1 cellular context compared by ENCODE assay signal in the genomic region with DNA sequence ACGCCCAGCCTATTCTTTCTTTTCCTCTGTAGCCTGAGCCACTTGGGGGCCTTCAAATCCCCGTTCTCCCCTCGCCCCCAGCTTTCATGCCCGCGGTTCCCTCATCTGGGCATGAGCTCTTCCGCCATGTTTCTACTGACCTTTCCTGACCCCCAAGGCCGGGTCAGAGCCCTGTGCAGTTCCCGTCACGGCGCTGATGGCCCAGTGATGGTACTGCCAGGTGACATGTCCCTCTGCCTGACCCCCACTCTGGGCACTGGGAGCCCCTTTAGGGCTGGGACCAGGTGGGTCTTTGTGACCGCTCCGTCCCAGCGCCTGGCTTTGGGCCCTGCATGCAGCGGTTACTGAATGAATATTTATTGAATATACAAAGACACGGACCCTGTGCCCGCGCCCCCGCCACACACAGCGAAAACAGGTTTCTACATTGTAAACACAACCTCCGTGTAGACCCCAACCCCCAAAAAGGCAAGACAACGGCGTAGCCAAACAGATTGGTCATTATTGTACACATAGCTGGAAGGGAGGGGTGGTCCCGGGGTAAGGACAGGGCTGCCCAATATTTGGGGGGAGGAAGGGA.
TF ChIP-seq lines count a peak whose summit lies in the region.

No MANE protein-coding gene starts in this region.

TF ChIP-seq in HepG2, 621 proteins besides CTCF, POLR2A, EP300 and RAD21 (continued from another document and continues in another):
- TF ChIP-seq ZNF207 (IDR thresholded peaks at IDR 0.05; ENCODE audit: borderline replicate concordance) (no peak), ZNF577 (CRISPR knock-in tag; IDR thresholded peaks at IDR 0.05; ENCODE audit: borderline replicate concordance, low read depth) (no peak), TEAD2 (CRISPR knock-in tag; IDR thresholded peaks at IDR 0.05) (no peak), ZNF460 (CRISPR knock-in tag; IDR thresholded peaks at IDR 0.05; ENCODE audit: borderline replicate concordance) (no peak), MED13 (CRISPR knock-in tag; IDR thresholded peaks at IDR 0.05) (no peak), HOXA9 (CRISPR knock-in tag; IDR thresholded peaks at IDR 0.05; ENCODE audit: borderline replicate concordance) (no peak), CBFB (CRISPR knock-in tag; IDR thresholded peaks at IDR 0.05) (no peak), ZKSCAN1 (IDR thresholded peaks at IDR 0.05; ENCODE audit: low read length) (no peak), SP140L (CRISPR knock-in tag; IDR thresholded peaks at IDR 0.05; ENCODE audit: borderline replicate concordance) (no peak), ZBTB8A (CRISPR knock-in tag; IDR thresholded peaks at IDR 0.05; ENCODE audit: borderline replicate concordance, low read depth) (no peak), MXI1 (IDR thresholded peaks at IDR 0.05; ENCODE audit: borderline replicate concordance, low read depth, low read length) (no peak), ZNF550 (CRISPR knock-in tag; IDR thresholded peaks at IDR 0.05; ENCODE audit: borderline replicate concordance) (no peak), KDM2A (CRISPR knock-in tag; IDR thresholded peaks at IDR 0.05; ENCODE audit: borderline replicate concordance, low read depth) (no peak; the same call in none of the 2 replicates), EHMT2 (IDR thresholded peaks at IDR 0.05; ENCODE audit: borderline replicate concordance, low read depth, low read length) (no peak), PHF20 (CRISPR knock-in tag; IDR thresholded peaks at IDR 0.05) (0 out of 2 replicates have a peak, but pooled peaks have one; percentile 1), RELA (CRISPR knock-in tag; IDR thresholded peaks at IDR 0.05) (no peak), NFYB (CRISPR knock-in tag; IDR thresholded peaks at IDR 0.05) (no peak), ZNF468 (CRISPR knock-in tag; IDR thresholded peaks at IDR 0.05) (no peak), PITX1 (CRISPR knock-in tag; IDR thresholded peaks at IDR 0.05) (no peak), HNRNPLL (IDR thresholded peaks at IDR 0.05; ENCODE audit: low read depth, low read length, poor library complexity, severe bottlenecking) (no peak), SRSF1 (optimal IDR thresholded peaks at IDR 0.05; ENCODE audit: low read depth, low read length) (peak; percentile 47), ERF (CRISPR knock-in tag; IDR thresholded peaks at IDR 0.05) (no peak; the same call in 1 of the 2 replicates), ARNT (IDR thresholded peaks at IDR 0.05) (no peak), SIN3A (IDR thresholded peaks at IDR 0.05; ENCODE audit: borderline replicate concordance, low read depth, low read length) (no peak), RFX1 (IDR thresholded peaks at IDR 0.05) (no peak), NONO (IDR thresholded peaks at IDR 0.05) (no peak), NONO (CRISPR knock-in tag; conservative IDR thresholded peaks at IDR 0.05) (peak; percentile 75; the same call in 1 of the 2 replicates), NR2C2 (CRISPR knock-in tag; IDR thresholded peaks at IDR 0.05; ENCODE audit: borderline replicate concordance) (no peak), ZNF3 (CRISPR knock-in tag; IDR thresholded peaks at IDR 0.05) (no peak), PHF5A (CRISPR knock-in tag; IDR thresholded peaks at IDR 0.05; ENCODE audit: low read depth, unreplicated experiment) (no peak), ZNF709 (CRISPR knock-in tag; IDR thresholded peaks at IDR 0.05) (no peak), CREM (IDR thresholded peaks at IDR 0.05) (no peak), CREM (CRISPR knock-in tag; IDR thresholded peaks at IDR 0.05) (no peak), KMT2A (CRISPR knock-in tag; IDR thresholded peaks at IDR 0.05) (no peak), ZSCAN9 (CRISPR knock-in tag; IDR thresholded peaks at IDR 0.05; ENCODE audit: borderline replicate concordance) (no peak), ZNF83 (CRISPR knock-in tag; IDR thresholded peaks at IDR 0.05; ENCODE audit: borderline replicate concordance) (no peak), SRSF4 (IDR thresholded peaks at IDR 0.05; ENCODE audit: low read depth, low read length, poor library complexity, severe bottlenecking) (no peak), IRF2 (CRISPR knock-in tag; IDR thresholded peaks at IDR 0.05) (no peak)
- TF ChIP-seq, protein P1, sequence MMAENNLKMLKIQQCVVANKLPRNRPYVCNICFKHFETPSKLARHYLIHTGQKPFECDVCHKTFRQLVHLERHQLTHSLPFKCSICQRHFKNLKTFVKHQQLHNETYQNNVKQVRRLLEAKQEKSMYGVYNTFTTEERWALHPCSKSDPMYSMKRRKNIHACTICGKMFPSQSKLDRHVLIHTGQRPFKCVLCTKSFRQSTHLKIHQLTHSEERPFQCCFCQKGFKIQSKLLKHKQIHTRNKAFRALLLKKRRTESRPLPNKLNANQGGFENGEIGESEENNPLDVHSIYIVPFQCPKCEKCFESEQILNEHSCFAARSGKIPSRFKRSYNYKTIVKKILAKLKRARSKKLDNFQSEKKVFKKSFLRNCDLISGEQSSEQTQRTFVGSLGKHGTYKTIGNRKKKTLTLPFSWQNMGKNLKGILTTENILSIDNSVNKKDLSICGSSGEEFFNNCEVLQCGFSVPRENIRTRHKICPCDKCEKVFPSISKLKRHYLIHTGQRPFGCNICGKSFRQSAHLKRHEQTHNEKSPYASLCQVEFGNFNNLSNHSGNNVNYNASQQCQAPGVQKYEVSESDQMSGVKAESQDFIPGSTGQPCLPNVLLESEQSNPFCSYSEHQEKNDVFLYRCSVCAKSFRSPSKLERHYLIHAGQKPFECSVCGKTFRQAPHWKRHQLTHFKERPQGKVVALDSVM (CRISPR knock-in tag; IDR thresholded peaks at IDR 0.05), result no peak
- TF ChIP-seq, protein P2, sequence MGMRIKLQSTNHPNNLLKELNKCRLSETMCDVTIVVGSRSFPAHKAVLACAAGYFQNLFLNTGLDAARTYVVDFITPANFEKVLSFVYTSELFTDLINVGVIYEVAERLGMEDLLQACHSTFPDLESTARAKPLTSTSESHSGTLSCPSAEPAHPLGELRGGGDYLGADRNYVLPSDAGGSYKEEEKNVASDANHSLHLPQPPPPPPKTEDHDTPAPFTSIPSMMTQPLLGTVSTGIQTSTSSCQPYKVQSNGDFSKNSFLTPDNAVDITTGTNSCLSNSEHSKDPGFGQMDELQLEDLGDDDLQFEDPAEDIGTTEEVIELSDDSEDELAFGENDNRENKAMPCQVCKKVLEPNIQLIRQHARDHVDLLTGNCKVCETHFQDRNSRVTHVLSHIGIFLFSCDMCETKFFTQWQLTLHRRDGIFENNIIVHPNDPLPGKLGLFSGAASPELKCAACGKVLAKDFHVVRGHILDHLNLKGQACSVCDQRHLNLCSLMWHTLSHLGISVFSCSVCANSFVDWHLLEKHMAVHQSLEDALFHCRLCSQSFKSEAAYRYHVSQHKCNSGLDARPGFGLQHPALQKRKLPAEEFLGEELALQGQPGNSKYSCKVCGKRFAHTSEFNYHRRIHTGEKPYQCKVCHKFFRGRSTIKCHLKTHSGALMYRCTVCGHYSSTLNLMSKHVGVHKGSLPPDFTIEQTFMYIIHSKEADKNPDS (CRISPR knock-in tag; IDR thresholded peaks at IDR 0.05), result no peak
- TF ChIP-seq, protein P3, sequence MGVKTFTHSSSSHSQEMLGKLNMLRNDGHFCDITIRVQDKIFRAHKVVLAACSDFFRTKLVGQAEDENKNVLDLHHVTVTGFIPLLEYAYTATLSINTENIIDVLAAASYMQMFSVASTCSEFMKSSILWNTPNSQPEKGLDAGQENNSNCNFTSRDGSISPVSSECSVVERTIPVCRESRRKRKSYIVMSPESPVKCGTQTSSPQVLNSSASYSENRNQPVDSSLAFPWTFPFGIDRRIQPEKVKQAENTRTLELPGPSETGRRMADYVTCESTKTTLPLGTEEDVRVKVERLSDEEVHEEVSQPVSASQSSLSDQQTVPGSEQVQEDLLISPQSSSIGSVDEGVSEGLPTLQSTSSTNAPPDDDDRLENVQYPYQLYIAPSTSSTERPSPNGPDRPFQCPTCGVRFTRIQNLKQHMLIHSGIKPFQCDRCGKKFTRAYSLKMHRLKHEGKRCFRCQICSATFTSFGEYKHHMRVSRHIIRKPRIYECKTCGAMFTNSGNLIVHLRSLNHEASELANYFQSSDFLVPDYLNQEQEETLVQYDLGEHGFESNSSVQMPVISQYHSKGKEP (CRISPR knock-in tag; IDR thresholded peaks at IDR 0.05), result no peak
- TF ChIP-seq, protein P4, sequence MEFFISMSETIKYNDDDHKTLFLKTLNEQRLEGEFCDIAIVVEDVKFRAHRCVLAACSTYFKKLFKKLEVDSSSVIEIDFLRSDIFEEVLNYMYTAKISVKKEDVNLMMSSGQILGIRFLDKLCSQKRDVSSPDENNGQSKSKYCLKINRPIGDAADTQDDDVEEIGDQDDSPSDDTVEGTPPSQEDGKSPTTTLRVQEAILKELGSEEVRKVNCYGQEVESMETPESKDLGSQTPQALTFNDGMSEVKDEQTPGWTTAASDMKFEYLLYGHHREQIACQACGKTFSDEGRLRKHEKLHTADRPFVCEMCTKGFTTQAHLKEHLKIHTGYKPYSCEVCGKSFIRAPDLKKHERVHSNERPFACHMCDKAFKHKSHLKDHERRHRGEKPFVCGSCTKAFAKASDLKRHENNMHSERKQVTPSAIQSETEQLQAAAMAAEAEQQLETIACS (CRISPR knock-in tag; IDR thresholded peaks at IDR 0.05), result no peak
- TF ChIP-seq, protein P5, sequence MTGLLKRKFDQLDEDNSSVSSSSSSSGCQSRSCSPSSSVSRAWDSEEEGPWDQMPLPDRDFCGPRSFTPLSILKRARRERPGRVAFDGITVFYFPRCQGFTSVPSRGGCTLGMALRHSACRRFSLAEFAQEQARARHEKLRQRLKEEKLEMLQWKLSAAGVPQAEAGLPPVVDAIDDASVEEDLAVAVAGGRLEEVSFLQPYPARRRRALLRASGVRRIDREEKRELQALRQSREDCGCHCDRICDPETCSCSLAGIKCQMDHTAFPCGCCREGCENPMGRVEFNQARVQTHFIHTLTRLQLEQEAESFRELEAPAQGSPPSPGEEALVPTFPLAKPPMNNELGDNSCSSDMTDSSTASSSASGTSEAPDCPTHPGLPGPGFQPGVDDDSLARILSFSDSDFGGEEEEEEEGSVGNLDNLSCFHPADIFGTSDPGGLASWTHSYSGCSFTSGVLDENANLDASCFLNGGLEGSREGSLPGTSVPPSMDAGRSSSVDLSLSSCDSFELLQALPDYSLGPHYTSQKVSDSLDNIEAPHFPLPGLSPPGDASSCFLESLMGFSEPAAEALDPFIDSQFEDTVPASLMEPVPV (CRISPR knock-in tag; IDR thresholded peaks at IDR 0.05), result no peak
- TF ChIP-seq, protein P6, sequence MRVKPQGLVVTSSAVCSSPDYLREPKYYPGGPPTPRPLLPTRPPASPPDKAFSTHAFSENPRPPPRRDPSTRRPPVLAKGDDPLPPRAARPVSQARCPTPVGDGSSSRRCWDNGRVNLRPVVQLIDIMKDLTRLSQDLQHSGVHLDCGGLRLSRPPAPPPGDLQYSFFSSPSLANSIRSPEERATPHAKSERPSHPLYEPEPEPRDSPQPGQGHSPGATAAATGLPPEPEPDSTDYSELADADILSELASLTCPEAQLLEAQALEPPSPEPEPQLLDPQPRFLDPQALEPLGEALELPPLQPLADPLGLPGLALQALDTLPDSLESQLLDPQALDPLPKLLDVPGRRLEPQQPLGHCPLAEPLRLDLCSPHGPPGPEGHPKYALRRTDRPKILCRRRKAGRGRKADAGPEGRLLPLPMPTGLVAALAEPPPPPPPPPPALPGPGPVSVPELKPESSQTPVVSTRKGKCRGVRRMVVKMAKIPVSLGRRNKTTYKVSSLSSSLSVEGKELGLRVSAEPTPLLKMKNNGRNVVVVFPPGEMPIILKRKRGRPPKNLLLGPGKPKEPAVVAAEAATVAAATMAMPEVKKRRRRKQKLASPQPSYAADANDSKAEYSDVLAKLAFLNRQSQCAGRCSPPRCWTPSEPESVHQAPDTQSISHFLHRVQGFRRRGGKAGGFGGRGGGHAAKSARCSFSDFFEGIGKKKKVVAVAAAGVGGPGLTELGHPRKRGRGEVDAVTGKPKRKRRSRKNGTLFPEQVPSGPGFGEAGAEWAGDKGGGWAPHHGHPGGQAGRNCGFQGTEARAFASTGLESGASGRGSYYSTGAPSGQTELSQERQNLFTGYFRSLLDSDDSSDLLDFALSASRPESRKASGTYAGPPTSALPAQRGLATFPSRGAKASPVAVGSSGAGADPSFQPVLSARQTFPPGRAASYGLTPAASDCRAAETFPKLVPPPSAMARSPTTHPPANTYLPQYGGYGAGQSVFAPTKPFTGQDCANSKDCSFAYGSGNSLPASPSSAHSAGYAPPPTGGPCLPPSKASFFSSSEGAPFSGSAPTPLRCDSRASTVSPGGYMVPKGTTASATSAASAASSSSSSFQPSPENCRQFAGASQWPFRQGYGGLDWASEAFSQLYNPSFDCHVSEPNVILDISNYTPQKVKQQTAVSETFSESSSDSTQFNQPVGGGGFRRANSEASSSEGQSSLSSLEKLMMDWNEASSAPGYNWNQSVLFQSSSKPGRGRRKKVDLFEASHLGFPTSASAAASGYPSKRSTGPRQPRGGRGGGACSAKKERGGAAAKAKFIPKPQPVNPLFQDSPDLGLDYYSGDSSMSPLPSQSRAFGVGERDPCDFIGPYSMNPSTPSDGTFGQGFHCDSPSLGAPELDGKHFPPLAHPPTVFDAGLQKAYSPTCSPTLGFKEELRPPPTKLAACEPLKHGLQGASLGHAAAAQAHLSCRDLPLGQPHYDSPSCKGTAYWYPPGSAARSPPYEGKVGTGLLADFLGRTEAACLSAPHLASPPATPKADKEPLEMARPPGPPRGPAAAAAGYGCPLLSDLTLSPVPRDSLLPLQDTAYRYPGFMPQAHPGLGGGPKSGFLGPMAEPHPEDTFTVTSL (CRISPR knock-in tag; IDR thresholded peaks at IDR 0.05; ENCODE audit: borderline replicate concordance), result peak; percentile 72; the same call in 1 of the 2 replicates
